17 cellular contexts compared by ENCODE assay signal in the genomic region with DNA sequence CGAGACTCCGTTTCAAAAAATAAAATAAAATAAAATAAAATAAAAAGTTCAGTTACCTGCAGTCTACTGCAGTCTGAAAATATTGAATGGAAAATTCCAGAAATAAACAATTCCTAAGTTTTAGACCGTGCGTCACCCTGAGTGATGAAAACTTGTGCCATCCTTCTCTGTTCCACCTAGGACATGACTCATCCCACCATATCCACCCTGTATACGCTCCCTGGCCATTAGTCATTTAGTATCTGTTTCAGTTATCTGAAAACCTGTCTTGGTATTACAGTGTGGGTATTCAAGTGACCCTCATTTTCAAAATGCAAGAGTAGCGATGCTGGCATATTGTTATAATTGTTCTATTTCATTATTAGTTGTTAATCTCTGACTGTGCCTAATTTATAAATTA. TPM values are rescaled to one million over a fixed set of nuclear protein-coding genes. Genes with fewer than 3 reads are reported as not detected.
DNase-seq lines count a peak whose midpoint lies in the region; ATAC-seq and TF ChIP-seq lines count a peak whose summit lies in the region.
"Had no signal": no experiment of that assay in that cellular context is flagged by ENCODE, and none has a peak within 500 bp of the region (broad histone marks: within the 10 kb centered on the region; RNA-seq: fewer than 3 reads in every experiment).

No MANE protein-coding gene starts in this region.

- peaks cover 0 to 4% of the 10 kb centered on the region in 2 donors for H3K9me3 Mint-ChIP-seq in activated T-cell treated with anti-CD3 and anti-CD28 coated beads, Interleukin-2, amount 50 U/mL, for 72 hours
- H3K9me3 Mint-ChIP-seq in activated T-cell treated with anti-CD3 and anti-CD28 coated beads, Interleukin-2, amount 50 U/mL, for 24 hours, result no peaks in the 10 kb centered on the region
- H3K9me3 Mint-ChIP-seq in stimulated activated effector memory CD8-positive, alpha-beta T cell treated with anti-CD3 and anti-CD28 coated beads, Interleukin-12 subunit alpha, Interleukin-12 subunit beta, amount 100 ng/mL, for 72 hours, result no peaks in the 10 kb centered on the region
- H3K9me3 Mint-ChIP-seq: type B pancreatic cell had no signal

- peak overlapping the region; percentile 82 for H3K27ac Mint-ChIP-seq in activated T-cell treated with anti-CD3 and anti-CD28 coated beads, Interleukin-2, amount 50 U/mL, for 72 hours
- no peak overlapping the region for H3K27ac Mint-ChIP-seq in activated T-cell treated with anti-CD3 and anti-CD28 coated beads, Interleukin-2, amount 50 U/mL, for 24 hours
- no peak overlapping the region for H3K27ac Mint-ChIP-seq in stimulated activated effector memory CD8-positive, alpha-beta T cell treated with anti-CD3 and anti-CD28 coated beads, Interleukin-12 subunit alpha, Interleukin-12 subunit beta, amount 100 ng/mL, for 72 hours
- H3K27ac Mint-ChIP-seq: immature natural killer cell, type B pancreatic cell had no signal

- ATAC-seq in activated T-cell treated with anti-CD3 and anti-CD28 coated beads, Interleukin-2, amount 50 U/mL, for 72 hours (replicated peaks in 1 of 2), result peak; percentile 93 to 94
- ATAC-seq in stimulated activated effector memory CD8-positive, alpha-beta T cell treated with anti-CD3 and anti-CD28 coated beads, Interleukin-12 subunit alpha, Interleukin-12 subunit beta, amount 100 ng/mL, for 72 hours, result peak; percentile 97
- no peak for ATAC-seq in GM21786 (IDR thresholded peaks at IDR 0.05; ENCODE audit: unreplicated experiment)
- no peak for ATAC-seq in GM21367 (IDR thresholded peaks at IDR 0.05; ENCODE audit: unreplicated experiment)

- peaks cover 57% of the 10 kb centered on the region for H3K4me1 Mint-ChIP-seq in activated T-cell treated with anti-CD3 and anti-CD28 coated beads, Interleukin-2, amount 50 U/mL, for 72 hours (ENCODE audit: low read depth)
- peaks cover 46% of the 10 kb centered on the region for H3K4me1 Mint-ChIP-seq in activated T-cell treated with anti-CD3 and anti-CD28 coated beads, Interleukin-2, amount 50 U/mL, for 24 hours (ENCODE audit: low read depth)
- H3K4me1 Mint-ChIP-seq in stimulated activated effector memory CD8-positive, alpha-beta T cell treated with anti-CD3 and anti-CD28 coated beads, Interleukin-12 subunit alpha, Interleukin-12 subunit beta, amount 100 ng/mL, for 72 hours, result peaks cover 29% of the 10 kb centered on the region

- no peaks in the 10 kb centered on the region for H3K27me3 Mint-ChIP-seq in activated T-cell treated with anti-CD3 and anti-CD28 coated beads, Interleukin-2, amount 50 U/mL, for 72 hours (ENCODE audit: low read depth)
- no peaks in the 10 kb centered on the region for H3K27me3 Mint-ChIP-seq in activated T-cell treated with anti-CD3 and anti-CD28 coated beads, Interleukin-2, amount 50 U/mL, for 24 hours

- peaks cover 5 to 9% of the 10 kb centered on the region in 2 donors for H3K36me3 Mint-ChIP-seq in activated T-cell treated with anti-CD3 and anti-CD28 coated beads, Interleukin-2, amount 50 U/mL, for 72 hours (ENCODE audit: insufficient read depth in 2 of 2)
- peaks cover 8% of the 10 kb centered on the region for H3K36me3 Mint-ChIP-seq in activated T-cell treated with anti-CD3 and anti-CD28 coated beads, Interleukin-2, amount 50 U/mL, for 24 hours (ENCODE audit: low read depth)
- no peaks in the 10 kb centered on the region for H3K36me3 Mint-ChIP-seq in stimulated activated effector memory CD8-positive, alpha-beta T cell treated with anti-CD3 and anti-CD28 coated beads, Interleukin-12 subunit alpha, Interleukin-12 subunit beta, amount 100 ng/mL, for 72 hours
- H3K36me3 Mint-ChIP-seq: immature natural killer cell, type B pancreatic cell had no signal

- H3K4me3 Mint-ChIP-seq in activated T-cell treated with anti-CD3 and anti-CD28 coated beads, Interleukin-2, amount 50 U/mL, for 72 hours, result peak overlapping the region in 1 of 2 donors; percentile 41
- H3K4me3 Mint-ChIP-seq in activated T-cell treated with anti-CD3 and anti-CD28 coated beads, Interleukin-2, amount 50 U/mL, for 24 hours, result no peak overlapping the region
- H3K4me3 Mint-ChIP-seq in stimulated activated effector memory CD8-positive, alpha-beta T cell treated with anti-CD3 and anti-CD28 coated beads, Interleukin-12 subunit alpha, Interleukin-12 subunit beta, amount 100 ng/mL, for 72 hours, result no peak overlapping the region
- H3K4me3 Mint-ChIP-seq: immature natural killer cell, type B pancreatic cell had no signal

- no peak for TF ChIP-seq CTCF in choroid plexus epithelial cell (conservative IDR thresholded peaks at IDR 0.05; ENCODE audit: low read depth, low read length)

- no peak overlapping the region for H3K4me3 ChIP-seq in choroid plexus epithelial cell (ENCODE audit: low read depth, low read length)
- H3K4me3 ChIP-seq: adrenal gland, dorsolateral prefrontal cortex had no signal

- H3K27ac ChIP-seq in caudate nucleus (ENCODE audit: low read depth, low read length), result no peak overlapping the region
- H3K27ac ChIP-seq: adrenal gland, dorsolateral prefrontal cortex, parathyroid adenoma had no signal

- DNase-seq in activated T-cell treated with anti-CD3 and anti-CD28 coated beads, Interleukin-2, amount 50 U/mL, for 72 hours, result peak; percentile 27 to 40
- no peak for DNase-seq in activated T-cell treated with anti-CD3 and anti-CD28 coated beads, Interleukin-2, amount 50 U/mL, for 24 hours
- DNase-seq in RPMI7951 (ENCODE audit: low read depth) (peak; percentile 87), choroid plexus epithelial cell (ENCODE audit: low read depth) (peak; percentile 74), caudate nucleus (lab: John Stamatoyannopoulos, UW) (no peak)
- DNase-seq in stimulated activated effector memory CD8-positive, alpha-beta T cell treated with anti-CD3 and anti-CD28 coated beads, Interleukin-12 subunit alpha, Interleukin-12 subunit beta, amount 100 ng/mL, for 72 hours (ENCODE audit: low spot score in 2 of 2), result no peak
- DNase-seq: adrenal gland, dorsolateral prefrontal cortex, immature natural killer cell, KG1, midbrain, NCI-H1930 had no signal

RNA-seq across cellular contexts. Expression of a gene that starts 51.8 kb away (rescaled TPM):
- 1 to 10 TPM; 1.4 to 1.7 TPM for total RNA-seq in activated T-cell treated with anti-CD3 and anti-CD28 coated beads, Interleukin-2, amount 50 U/mL, for 72 hours
- not detected in 2 replicates for total RNA-seq in RPMI7951 (2014; rRNA removed; shearing (Covaris generic))
- total RNA-seq: adrenal gland, dorsolateral prefrontal cortex, frontal cortex had no signal

Comparison
In these comparisons a context has a peak if more than half of its experiments do, and no peak if none do; other contexts are left out.
1. DNase-seq: peak in activated T-cell treated with anti-CD3 and anti-CD28 coated beads, Interleukin-2, amount 50 U/mL, for 72 hours (2 of 2), RPMI7951 (single experiment) and choroid plexus epithelial cell (single experiment); none in activated T-cell treated with anti-CD3 and anti-CD28 coated beads, Interleukin-2, amount 50 U/mL, for 24 hours (single experiment), stimulated activated effector memory CD8-positive, alpha-beta T cell treated with anti-CD3 and anti-CD28 coated beads, Interleukin-12 subunit alpha, Interleukin-12 subunit beta, amount 100 ng/mL, for 72 hours (0 of 2) and caudate nucleus (0 of 61).
2. ATAC-seq: peak in activated T-cell treated with anti-CD3 and anti-CD28 coated beads, Interleukin-2, amount 50 U/mL, for 72 hours (2 of 2) and stimulated activated effector memory CD8-positive, alpha-beta T cell treated with anti-CD3 and anti-CD28 coated beads, Interleukin-12 subunit alpha, Interleukin-12 subunit beta, amount 100 ng/mL, for 72 hours (single experiment); none in GM21786 (single experiment) and GM21367 (single experiment).